In the genomic region with DNA sequence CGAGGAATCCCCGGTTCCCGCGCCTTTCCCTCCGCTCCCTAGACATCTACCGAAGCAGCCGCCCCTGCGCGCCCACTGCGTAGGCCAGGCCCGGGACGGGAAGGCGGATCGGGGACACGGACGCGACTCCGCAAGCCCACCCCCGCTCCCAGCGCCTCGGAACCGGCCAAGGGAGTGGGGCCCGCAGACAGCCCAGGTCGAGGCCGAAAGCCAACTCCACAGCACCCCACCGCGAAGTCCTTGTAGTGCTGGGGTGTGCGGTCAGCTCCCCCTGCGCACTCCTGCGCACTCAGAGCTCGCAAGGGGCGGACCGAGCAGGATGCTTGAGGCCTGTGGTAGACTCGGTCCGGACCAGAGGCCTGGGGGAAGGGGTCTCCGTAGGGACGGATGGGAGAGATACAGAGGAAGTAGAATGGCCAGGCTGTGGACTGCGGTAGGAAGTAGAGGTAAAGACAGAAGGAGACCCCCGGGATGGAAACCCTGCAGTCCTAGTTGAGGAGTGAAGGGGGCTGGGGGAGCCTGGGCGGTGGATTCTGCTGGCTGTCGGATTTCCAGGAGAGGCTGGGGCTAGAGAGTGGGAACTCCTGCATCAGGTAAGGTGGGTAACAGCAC, we compare ENCODE assay signal across 8 cellular contexts. TPM values are rescaled to one million over a fixed set of nuclear protein-coding genes. Genes with fewer than 3 reads are reported as not detected.
DNase-seq lines count a peak whose midpoint lies in the region; ATAC-seq and TF ChIP-seq lines count a peak whose summit lies in the region.

No MANE protein-coding gene starts in this region.

- TF ChIP-seq CTCF in activated B cell treated with CpG ODN at 0.5 μM for 24 hours (IDR thresholded peaks at IDR 0.05) (no peak), right atrium auricular region (IDR thresholded peaks at IDR 0.05) (no peak), parathyroid adenoma (IDR thresholded peaks at IDR 0.05) (no peak)

- POLR2A ChIA-PET in activated B cell treated with CpG ODN at 0.5 μM for 24 hours (lab: Charles Lee): no interaction called here

- H3K4me3 ChIP-seq in BLaER1 (peak overlapping the region; percentile 64), right atrium auricular region (peak overlapping the region; percentile 53 to 71), parathyroid adenoma (ENCODE audit: low read depth, low read length) (peak overlapping the region; percentile 29)

- CTCF ChIA-PET in activated B cell treated with CpG ODN at 0.5 μM for 24 hours (lab: Charles Lee): interaction anchor here (0.7 kb wide), 1 partner anchor 384 kb away, joined by 3 read pairs; no protein-coding TSS in a partner anchor

- H3K36me3 ChIP-seq in BLaER1 (peaks cover 13% of the 10 kb centered on the region), right atrium auricular region (no peaks in the 10 kb centered on the region), parathyroid adenoma (ENCODE audit: control insufficient read depth, insufficient read depth, low read length) (no peaks in the 10 kb centered on the region)

- H3K27ac ChIP-seq in BLaER1 (no peak overlapping the region), right atrium auricular region (peak overlapping the region; percentile 77 to 81), parathyroid adenoma (no peak overlapping the region)

- intact Hi-C loops in activated B cell treated with CpG ODN at 0.5 μM for 24 hours (cut with micrococcal nuclease): no loop called here

- peaks cover 39% of the 10 kb centered on the region for H3K27me3 Mint-ChIP-seq in activated B cell treated with CpG ODN at 0.5 μM for 24 hours

- H3K79me2 ChIP-seq in parathyroid adenoma: no peaks in the 10 kb centered on the region

- H4K20me1 ChIP-seq in BLaER1: peaks cover 85% of the 10 kb centered on the region

- peaks cover 70% of the 10 kb centered on the region for H3K27me3 ChIP-seq in BLaER1
- no peaks in the 10 kb centered on the region for H3K27me3 ChIP-seq in right atrium auricular region
- no peaks in the 10 kb centered on the region for H3K27me3 ChIP-seq in parathyroid adenoma (ENCODE audit: control insufficient read depth, insufficient read depth, low read length)

- H3K9me3 ChIP-seq in BLaER1 (no peaks in the 10 kb centered on the region), right atrium auricular region (no peaks in the 10 kb centered on the region), parathyroid adenoma (ENCODE audit: control insufficient read depth, low read length) (no peaks in the 10 kb centered on the region)

- H3K9me3 Mint-ChIP-seq in activated B cell treated with CpG ODN at 0.5 μM for 24 hours: no peaks in the 10 kb centered on the region

- peaks cover 22% of the 10 kb centered on the region for H3K4me1 Mint-ChIP-seq in activated B cell treated with CpG ODN at 0.5 μM for 24 hours

- DNase-seq in activated B cell treated with CpG ODN at 0.5 μM for 24 hours (no peak), right atrium auricular region (ENCODE audit: low spot score) (no peak), hypothalamus (lab: John Stamatoyannopoulos, UW) (no peak), T1000 (lab: John Stamatoyannopoulos, UW) (no peak), DMS79 (lab: John Stamatoyannopoulos, UW) (no peak)

- no peak overlapping the region for H3K27ac Mint-ChIP-seq in activated B cell treated with CpG ODN at 0.5 μM for 24 hours

- H3K4me1 ChIP-seq in BLaER1 (peaks cover 39% of the 10 kb centered on the region), right atrium auricular region (peaks cover 0 to 45% of the 10 kb centered on the region in 2 donors), parathyroid adenoma (no peaks in the 10 kb centered on the region)

- peak overlapping the region; percentile 26 for H3K4me3 Mint-ChIP-seq in activated B cell treated with CpG ODN at 0.5 μM for 24 hours

- no peak for ATAC-seq in activated B cell treated with CpG ODN at 0.5 μM for 24 hours (ENCODE audit: low read depth)
- no peak for ATAC-seq in HG03457 (IDR thresholded peaks at IDR 0.05; ENCODE audit: unreplicated experiment)

- H3K9ac ChIP-seq in BLaER1: no peak overlapping the region
- H3K9ac ChIP-seq in parathyroid adenoma: no peak overlapping the region

- peak overlapping the region; percentile 53 for H2AFZ ChIP-seq in parathyroid adenoma

- H3K36me3 Mint-ChIP-seq in activated B cell treated with CpG ODN at 0.5 μM for 24 hours (ENCODE audit: low read depth): peaks cover 14% of the 10 kb centered on the region

- H3K4me2 ChIP-seq in BLaER1 (peak overlapping the region; percentile 90), parathyroid adenoma (ENCODE audit: low read length) (peak overlapping the region; percentile 45)

RNA-seq across cellular contexts. Expression of gene SCARF2, which starts 0.5 kb away (rescaled TPM):
- 0.12 and 0.18 TPM in 2 replicates for total RNA-seq in activated B cell treated with CpG ODN at 0.5 μM for 24 hours
- 10 to 100 TPM in 1 of 2 donors, 1 to 10 TPM in 1; 6.5 to 11.0 TPM for total RNA-seq in right atrium auricular region

RNA-seq across cellular contexts. Expression of gene ZNF74, which starts 44.2 kb away (rescaled TPM):
- total RNA-seq in activated B cell treated with CpG ODN at 0.5 μM for 24 hours (4.3 and 4.9 TPM in 2 replicates), right atrium auricular region (1 to 10 TPM; 5.6 to 6.3 TPM)

RNA-seq across cellular contexts. Expression of gene KLHL22, which starts 57.4 kb away (rescaled TPM):
- total RNA-seq in activated B cell treated with CpG ODN at 0.5 μM for 24 hours (22.4 and 26.1 TPM in 2 replicates), right atrium auricular region (10 to 100 TPM; 16.0 to 21.9 TPM)

Comparison
In these comparisons a context has a peak if more than half of its experiments do, and no peak if none do; other contexts are left out.
1. H3K27ac ChIP-seq: peak in right atrium auricular region (2 of 2); none in BLaER1 (single experiment) and parathyroid adenoma (single experiment).
2. Peak in every context shown above with its lines, with median percentiles within 50 percentile points of each other: H3K4me3 ChIP-seq.